7 cellular contexts compared by ENCODE assay signal in the genomic region with DNA sequence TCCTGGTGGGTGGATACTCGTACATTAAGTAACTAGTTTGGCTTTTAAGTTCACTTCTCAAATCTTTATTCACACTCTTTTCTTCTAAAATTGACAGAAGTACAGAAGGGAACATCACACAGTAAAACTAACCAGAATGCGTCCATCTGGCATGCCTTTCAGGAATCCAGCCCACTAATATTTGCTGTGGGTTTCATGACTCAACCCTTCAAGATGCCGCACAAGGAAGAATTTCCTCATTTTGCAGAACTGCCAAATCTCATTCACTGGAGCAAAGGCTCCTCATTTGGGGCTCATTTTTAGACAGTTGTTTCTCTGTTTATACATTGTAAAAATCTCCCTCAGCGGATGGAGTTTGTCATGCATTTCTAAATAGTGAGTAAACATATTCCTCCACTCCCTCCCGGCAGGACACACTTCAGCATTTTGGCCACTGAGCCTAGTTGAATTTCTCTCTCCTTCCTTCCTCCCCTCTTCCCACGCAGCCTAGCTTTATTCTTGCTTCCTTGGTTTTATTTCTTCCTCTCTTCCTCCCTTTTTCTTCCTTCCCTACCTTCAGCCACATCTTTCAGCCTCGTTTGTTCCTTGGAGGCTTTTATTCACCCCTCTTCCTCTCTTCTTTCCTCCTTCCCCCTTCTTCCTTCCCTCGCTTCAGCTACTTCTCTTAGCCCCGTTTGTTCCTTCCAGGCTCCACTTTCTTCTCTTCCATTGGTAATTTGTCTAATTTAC.
DNase-seq lines count a peak whose midpoint lies in the region; ATAC-seq and TF ChIP-seq lines count a peak whose summit lies in the region.

No MANE protein-coding gene starts in this region.

- no peaks in the 10 kb centered on the region for H3F3A ChIP-seq in GM23338 (replicated peaks; ENCODE audit: low read depth)

- H3K27ac ChIP-seq in GM23338 (ENCODE audit: low read depth): peak overlapping the region; percentile 96
- H3K27ac ChIP-seq in left lung: peak overlapping the region; percentile 87 to 98
- H3K27ac ChIP-seq in substantia nigra (ENCODE audit: low read depth, low read length, poor library complexity, severe bottlenecking): peak overlapping the region; percentile 79

- H3K4me3 ChIP-seq in GM23338 (peak overlapping the region; percentile 73), left lung (peak overlapping the region; percentile 60 to 63)

- H3K27me3 Mint-ChIP-seq in GM23338 (ENCODE audit: insufficient read depth, low read depth, poor library complexity): peaks cover 6% of the 10 kb centered on the region

- no peaks in the 10 kb centered on the region for H3K36me3 Mint-ChIP-seq in GM23338 (ENCODE audit: low read depth)

- peaks cover 27% of the 10 kb centered on the region for H3K4me1 Mint-ChIP-seq in GM23338

- H4K20me1 ChIP-seq in GM23338 (replicated peaks; ENCODE audit: insufficient read depth): no peaks in the 10 kb centered on the region

- DNase-seq in GM23338 (ENCODE audit: low spot score) (peak; percentile 25), NCI-H748 treated with DMSO at 0.1 percent for 48 hours (lab: John Stamatoyannopoulos, UW) (peak; percentile 74), cerebellar cortex (ENCODE audit: low spot score) (peak; percentile 73), left lung (peak in 1 of 2 donors; percentile 38), substantia nigra (lab: John Stamatoyannopoulos, UW) (peak in 12 of 49 donors; percentile 1 to 36 (median 10))

- H3K27me3 ChIP-seq in GM23338 (ENCODE audit: insufficient read depth): no peaks in the 10 kb centered on the region
- peaks cover 0 to 33% of the 10 kb centered on the region in 2 donors for H3K27me3 ChIP-seq in left lung

- H3K9me2 ChIP-seq in GM23338 (ENCODE audit: insufficient read depth): no peaks in the 10 kb centered on the region

- H3K27ac Mint-ChIP-seq in GM23338: peak overlapping the region; percentile 79

- H3K4me3 Mint-ChIP-seq in GM23338: peak overlapping the region; percentile 72

- H3K9me3 ChIP-seq in left lung: no peaks in the 10 kb centered on the region

- no peak overlapping the region for H2AFZ ChIP-seq in GM23338

- TF ChIP-seq CTCF in GM23338 (conservative IDR thresholded peaks at IDR 0.05; ENCODE audit: low read depth in 2 of 2) (no peak), left lung (IDR thresholded peaks at IDR 0.05) (no peak)

- H3K9me3 Mint-ChIP-seq in GM23338: no peaks in the 10 kb centered on the region

- peaks cover 4% of the 10 kb centered on the region for H3K79me2 ChIP-seq in GM23338 (replicated peaks; ENCODE audit: insufficient read depth)

- ATAC-seq in GM23338 (no peak), left lung (peak; percentile 42), HG03442 (IDR thresholded peaks at IDR 0.05; ENCODE audit: unreplicated experiment) (no peak), HG02870 (IDR thresholded peaks at IDR 0.05; ENCODE audit: unreplicated experiment) (no peak)

- H3K4me1 ChIP-seq in GM23338 (ENCODE audit: insufficient read depth): peaks cover 34% of the 10 kb centered on the region
- peaks cover 4 to 32% of the 10 kb centered on the region in 2 donors for H3K4me1 ChIP-seq in left lung

- peak overlapping the region; percentile 96 for H3K4me2 ChIP-seq in GM23338

- intact Hi-C loops in left lung (cut with DNase I): no loop called here

- no peaks in the 10 kb centered on the region for H3K36me3 ChIP-seq in GM23338 (ENCODE audit: insufficient read depth)
- H3K36me3 ChIP-seq in left lung: no peaks in the 10 kb centered on the region

TF ChIP-seq in GM23338, 12 proteins besides CTCF, POLR2A, EP300 and RAD21:
- TF ChIP-seq ZNF462 (CRISPR knock-in tag; IDR thresholded peaks at IDR 0.05) (no peak), ETS1 (IDR thresholded peaks at IDR 0.05) (no peak), EZH2phosphoT487 (IDR thresholded peaks at IDR 0.05; ENCODE audit: unreplicated experiment) (no peak), JUNB (IDR thresholded peaks at IDR 0.05; ENCODE audit: unreplicated experiment) (no peak), ZNF114 (CRISPR knock-in tag; IDR thresholded peaks at IDR 0.05) (no peak), POLR2AphosphoS5 (IDR thresholded peaks at IDR 0.05; ENCODE audit: low read depth) (no peak)
